In the genomic region with DNA sequence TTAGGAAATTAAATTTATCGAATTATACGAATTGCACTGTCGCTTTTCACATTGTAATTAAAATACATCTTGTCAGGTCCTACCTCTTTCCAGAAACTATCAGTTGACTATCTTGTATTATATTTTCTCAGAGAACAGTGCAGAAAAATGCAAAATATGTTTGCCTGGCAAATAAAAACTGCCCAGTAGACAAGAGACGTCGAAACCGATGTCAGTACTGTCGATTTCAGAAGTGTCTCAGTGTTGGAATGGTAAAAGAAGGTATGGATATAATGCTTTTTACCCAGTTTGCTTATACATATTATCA, we compare ENCODE assay signal across 9 cellular contexts.
"Had no signal": no experiment of that assay in that cellular context is flagged by ENCODE, and none has a peak within 500 bp of the region (broad histone marks: within the 10 kb centered on the region; RNA-seq: fewer than 3 reads in every experiment).

No MANE protein-coding gene starts in this region.

- H3K9me3 ChIP-seq: HAP-1 had no signal

- DNase-seq: GM23248, GOT3, H7, HFFc6, KG1 had no signal

- H3K4me3 ChIP-seq: GM23248, HAP-1 had no signal

- H2AFZ ChIP-seq: GM23248 had no signal

- H3K36me3 ChIP-seq: HAP-1 had no signal

- H3K4me1 ChIP-seq: HAP-1 had no signal

- H3K9ac ChIP-seq: GM23248 had no signal

- H3K27ac ChIP-seq: GM23248, HL-60 had no signal

- ATAC-seq: HCT116, HepG2 had no signal

- FAIRE-seq: HepG2 had no signal
